Comparison of ENCODE assay signal across 8 cellular contexts in the genomic region with DNA sequence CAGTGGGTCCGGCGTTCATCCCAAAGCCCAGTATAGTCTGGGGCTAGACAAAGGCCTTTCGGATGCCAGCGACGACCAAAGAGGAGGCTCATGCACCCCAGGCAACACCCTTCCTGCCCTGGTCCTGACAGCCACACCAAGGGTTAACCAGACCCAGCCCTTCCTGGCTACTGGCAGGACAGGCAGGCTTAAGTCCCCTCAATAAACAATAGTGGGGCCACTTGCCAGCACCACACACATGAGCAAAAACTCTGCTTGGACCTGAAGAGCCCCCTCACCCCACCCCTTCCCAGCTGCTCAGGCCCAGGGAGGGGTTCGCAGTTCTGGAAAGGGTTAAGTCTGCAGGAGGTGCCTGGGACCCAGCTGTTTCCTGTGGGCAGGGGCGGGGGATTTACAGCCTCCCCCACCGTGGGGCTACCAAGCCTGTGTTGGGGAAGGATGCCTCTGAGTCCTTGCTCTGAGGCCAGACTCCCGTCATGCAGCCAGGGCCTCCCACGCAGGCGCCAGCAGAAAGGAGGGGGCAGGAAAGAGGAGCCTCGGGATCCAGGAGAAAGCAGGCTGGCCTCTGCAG. TPM values are rescaled to one million over a fixed set of nuclear protein-coding genes. Genes with fewer than 3 reads are reported as not detected.
DNase-seq lines count a peak whose midpoint lies in the region; ATAC-seq and TF ChIP-seq lines count a peak whose summit lies in the region.

No MANE protein-coding gene starts in this region.

- TF ChIP-seq CTCF in CD14-positive monocyte (IDR thresholded peaks at IDR 0.05) = no peak

- peaks cover 41% of the 10 kb centered on the region for H3K4me1 ChIP-seq in ACC112 (ENCODE audit: control insufficient read depth, insufficient read depth, low read length, unreplicated experiment)
- H3K4me1 ChIP-seq in mesodermal cell (ENCODE audit: control insufficient read depth, insufficient read depth, low read length, poor library complexity, severe bottlenecking) = peaks cover 39% of the 10 kb centered on the region

- H3K27me3 ChIP-seq in ACC112 (ENCODE audit: insufficient read depth, low read length) = no peaks in the 10 kb centered on the region

- H3K36me3 ChIP-seq in ACC112 (ENCODE audit: insufficient read depth, low read length) (no peaks in the 10 kb centered on the region), mesodermal cell (ENCODE audit: control insufficient read depth, insufficient read depth, low read length) (no peaks in the 10 kb centered on the region)

- no peaks in the 10 kb centered on the region for H3K79me2 ChIP-seq in ACC112 (ENCODE audit: control insufficient read depth, insufficient read depth, low read length, unreplicated experiment)

- in situ Hi-C loops in KBM-7 (cut with MboI; ENCODE audit: low pct_unique_long_range_greater_than_20kb, low sequenced_read_pairs) = no loop called here

- H3K36me3 Mint-ChIP-seq in CD14-positive monocyte = no peaks in the 10 kb centered on the region

- DNase-seq in KBM-7 = peak; percentile 80
- no peak for DNase-seq in NK-92 (lab: John Stamatoyannopoulos, UW; ENCODE audit: unreplicated experiment)
- DNase-seq in stimulated activated naive CD8-positive, alpha-beta T cell treated with anti-CD3 and anti-CD28 coated beads, Interleukin-15, Interleukin-2, amounts not matched to agents 100 U/mL and 50 U/mL, for 24 hours = no peak
- no peak for DNase-seq in CD14-positive monocyte (ENCODE audit: low spot score)

- intact Hi-C loops in CD14-positive monocyte (cut with micrococcal nuclease) = no loop called here

- H3K27ac ChIP-seq in ACC112 (ENCODE audit: low read depth, low read length) = peak overlapping the region; percentile 45
- peak overlapping the region; percentile 88 for H3K27ac ChIP-seq in cingulate gyrus (ENCODE audit: low read depth, low read length)
- H3K27ac ChIP-seq in mesodermal cell (ENCODE audit: low read depth, low read length, severe bottlenecking) = peak overlapping the region; percentile 65

- 42 to 45% methylated on average over 9 to 10 of the region's 12 CpGs for WGBS in mesodermal cell (ENCODE audit: insufficient coverage in 2 of 2), 2 experiments

- H3K27me3 Mint-ChIP-seq in CD14-positive monocyte (ENCODE audit: low read depth in 3 of 3) = peaks cover 8 to 17% (median 13%) of the 10 kb centered on the region in 3 donors

- H3K4me1 Mint-ChIP-seq in CD14-positive monocyte = peaks cover 22% of the 10 kb centered on the region

- peak overlapping the region; percentile 55 for H2AFZ ChIP-seq in ACC112 (ENCODE audit: low read length, unreplicated experiment)

- H3K4me3 Mint-ChIP-seq in CD14-positive monocyte = no peak overlapping the region

- H3K9me3 Mint-ChIP-seq in CD14-positive monocyte = no peaks in the 10 kb centered on the region

- H3K4me3 ChIP-seq in ACC112 (ENCODE audit: low read depth, low read length) = no peak overlapping the region
- H3K4me3 ChIP-seq in mesodermal cell (ENCODE audit: extremely low read depth, insufficient read depth, low read length, poor library complexity, severe bottlenecking) = no peak overlapping the region

- H3K9me3 ChIP-seq in mesodermal cell (ENCODE audit: control insufficient read depth, low read length) = no peaks in the 10 kb centered on the region

- no peak for ATAC-seq in GM19455 (IDR thresholded peaks at IDR 0.05; ENCODE audit: unreplicated experiment)
- ATAC-seq in stimulated activated naive CD8-positive, alpha-beta T cell treated with anti-CD3 and anti-CD28 coated beads, Interleukin-15, Interleukin-2, amounts not matched to agents 100 U/mL and 50 U/mL, for 24 hours = no peak

- peak overlapping the region in 1 of 7 donors; percentile 54 for H3K27ac Mint-ChIP-seq in CD14-positive monocyte

RNA-seq across cellular contexts. Expression of a gene that starts 18.2 kb away (rescaled TPM):
- 71.4 TPM for polyA plus RNA-seq in mesodermal cell (2013, experiment 1 of 2)
- 50.9 TPM for polyA plus RNA-seq in mesodermal cell (2013, experiment 2 of 2)
- not detected for polyA plus RNA-seq in CD14-positive monocyte

RNA-seq across cellular contexts. Expression of a gene that starts 29.3 kb away (rescaled TPM):
- 19.4 TPM for polyA plus RNA-seq in mesodermal cell (2013, experiment 1 of 2)
- 25.0 TPM for polyA plus RNA-seq in mesodermal cell (2013, experiment 2 of 2)
- not detected for polyA plus RNA-seq in CD14-positive monocyte

RNA-seq across cellular contexts. Expression of a gene that starts 51.7 kb away (rescaled TPM):
- polyA plus RNA-seq in mesodermal cell (2013, experiment 1 of 2) = not detected
- not detected for polyA plus RNA-seq in mesodermal cell (2013, experiment 2 of 2)
- polyA plus RNA-seq in CD14-positive monocyte = not detected

RNA-seq across cellular contexts. Expression of a gene that starts 56.1 kb away (rescaled TPM):
- polyA plus RNA-seq in mesodermal cell (2013, experiment 1 of 2) = 73.2 TPM
- polyA plus RNA-seq in mesodermal cell (2013, experiment 2 of 2) = 56.8 TPM
- 100 to 1,000 TPM in 1 of 2 donors, 10 to 100 TPM in 1; 98.8 to 111 TPM for polyA plus RNA-seq in CD14-positive monocyte
